In the genomic region with DNA sequence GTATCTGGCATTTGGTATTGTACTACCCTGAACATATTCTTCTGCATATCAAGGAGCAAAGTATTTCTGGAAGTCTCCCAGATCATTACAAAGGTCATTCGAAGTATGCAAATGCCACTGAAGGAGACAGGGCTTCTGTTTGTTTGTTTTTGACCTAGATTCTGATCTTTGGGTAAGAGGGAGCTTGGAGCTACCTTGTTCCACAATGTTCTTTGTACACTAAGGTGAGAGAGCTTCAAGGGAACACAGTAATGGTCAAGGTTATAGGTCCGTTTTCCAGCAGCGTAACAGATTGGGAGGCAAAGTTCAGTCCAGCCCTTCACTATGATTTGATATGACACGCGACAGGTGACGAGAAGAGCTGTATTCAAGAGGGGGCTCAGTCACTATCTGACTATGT, we compare ENCODE assay signal across 30 cellular contexts. TPM values are rescaled to one million over a fixed set of nuclear protein-coding genes. Genes with fewer than 3 reads are reported as not detected.
"Had no signal": no experiment of that assay in that cellular context is flagged by ENCODE, and none has a peak within 500 bp of the region (broad histone marks: within the 10 kb centered on the region; RNA-seq: fewer than 3 reads in every experiment).

No MANE protein-coding gene starts in this region.

- H3K36me3 ChIP-seq: esophagus muscularis mucosa, gastrocnemius medialis, WERI-Rb-1 had no signal

- H3K27ac ChIP-seq: body of pancreas, esophagus muscularis mucosa, foreskin keratinocyte, gastrocnemius medialis, WERI-Rb-1 had no signal

- H3K4me3 ChIP-seq: body of pancreas, esophagus muscularis mucosa, gastrocnemius medialis had no signal

- H3K27me3 ChIP-seq: body of pancreas, esophagus muscularis mucosa, foreskin keratinocyte, gastrocnemius medialis had no signal

- H3K4me1 ChIP-seq: foreskin keratinocyte, gastrocnemius medialis had no signal

- H3K9me3 ChIP-seq: body of pancreas, esophagus muscularis mucosa, gastrocnemius medialis had no signal

- ATAC-seq: activated CD4-positive, CD25-positive, alpha-beta regulatory T cell treated with anti-CD3 and anti-CD28 coated beads, Interleukin-2, amount 50 U/mL, for 24 hours; activated CD8-positive, alpha-beta T cell treated with anti-CD3 and anti-CD28 coated beads for 36 hours; activated T-cell treated with anti-CD3 and anti-CD28 coated beads, Interleukin-2, amount 50 U/mL, for 4 hours; activated T-helper 17 cell treated with anti-CD3 and anti-CD28 coated beads, Interleukin-2, amount 50 U/mL, for 72 hours; body of pancreas; effector memory CD8-positive, alpha-beta T cell; foreskin keratinocyte; gastrocnemius medialis; T-helper 17 cell had no signal

- DNase-seq: activated B cell treated with CpG ODN at 0.5 μM for 24 hours; activated CD4-positive, alpha-beta T cell treated with anti-CD3 and anti-CD28 coated beads for 48 hours; activated CD4-positive, alpha-beta T cell treated with anti-CD3 and anti-CD28 coated beads, Interleukin-2, amount 50 U/mL, for 1 hour; activated CD4-positive, alpha-beta T cell treated with anti-CD3 and anti-CD28 coated beads, Interleukin-2, amount 50 U/mL, for 48 hours; activated CD8-positive, alpha-beta memory T cell treated with anti-CD3 and anti-CD28 coated beads for 24 hours; activated CD8-positive, alpha-beta T cell treated with anti-CD3 and anti-CD28 coated beads for 36 hours; activated effector memory CD4-positive, alpha-beta T cell treated with Interleukin-2 at 50 U/mL for 16 hours; activated gamma-delta T cell treated with Interleukin-2 at 50 U/mL for 16 hours; activated naive CD4-positive, alpha-beta T cell treated with anti-CD3 and anti-CD28 coated beads, Interleukin-2, amount 50 U/mL, for 16 hours; activated naive CD4-positive, alpha-beta T cell treated with Interleukin-2 at 50 U/mL for 16 hours; activated T-cell treated with anti-CD3 and anti-CD28 coated beads, Interleukin-2, amount 50 U/mL, for 4 hours; amniotic stem cell; anterior cingulate cortex; body of pancreas; caudate nucleus; cortex of kidney; dermis blood vessel endothelial cell; effector CD4-positive, alpha-beta T cell; effector memory CD8-positive, alpha-beta T cell; erythroblast; foreskin keratinocyte; gastrocnemius medialis; glutamatergic neuron; T-helper 1 cell; T-helper 17 cell; T1000; WERI-Rb-1 had no signal

RNA-seq across cellular contexts. Expression of a gene that starts 10.0 kb away (rescaled TPM):
- total RNA-seq: activated B cell treated with CpG ODN at 0.5 μM for 24 hours; activated CD8-positive, alpha-beta T cell treated with anti-CD3 and anti-CD28 coated beads for 36 hours; activated T-cell treated with anti-CD3 and anti-CD28 coated beads, Interleukin-2, amount 50 U/mL, for 4 hours; activated T-helper 17 cell treated with anti-CD3 and anti-CD28 coated beads, Interleukin-2, amount 50 U/mL, for 72 hours; dermis blood vessel endothelial cell; gastrocnemius medialis; T-helper 17 cell had no signal
